Comparison of ENCODE assay signal across 21 cellular contexts in genomic region chr14:93824518-93825234, GRCh38. TPM values are rescaled to one million over a fixed set of nuclear protein-coding genes. Genes with fewer than 3 reads are reported as not detected.
DNase-seq lines count a peak whose midpoint lies in the region; ATAC-seq, FAIRE-seq and TF ChIP-seq lines count a peak whose summit lies in the region.
"Had no signal": no experiment of that assay in that cellular context is flagged by ENCODE, and none has a peak within 500 bp of the region (broad histone marks: within the 10 kb centered on the region; RNA-seq: fewer than 3 reads in every experiment).

No MANE protein-coding gene starts in this region.

- H3K4me3 ChIP-seq in GM06990 (replicated peaks; ENCODE audit: low read depth, low read length): no peak overlapping the region
- H3K4me3 ChIP-seq in HepG2 (replicated peaks in 1 of 3; ENCODE audit: insufficient read depth in 1 of 3, low read depth in 2 of 3, low read length in 3 of 3): peak overlapping the region in 1 of 3 experiments; percentile 51; a peak in 1 of 6 replicates
- H3K4me3 ChIP-seq: BLaER1 treated with 17β-estradiol and CSF1 and Interleukin-3, amounts not matched to agents 10 nM and 100 nM; cardiac muscle cell had no signal

- DNase-seq in NCI-H1417 (lab: John Stamatoyannopoulos, UW) (peak in 2 of 3 experiments; percentile 56 to 61), NCI-H1417 treated with DMSO at 0.1 percent for 48 hours (lab: John Stamatoyannopoulos, UW) (no peak), GM06990 (ENCODE audit: extremely low read depth, insufficient read length) (no peak), NCI-H82 treated with DMSO at 0.1 percent for 48 hours (lab: John Stamatoyannopoulos, UW; ENCODE audit: unreplicated experiment) (peak; percentile 2), HepG2 (ENCODE audit: low spot score) (peak; percentile 8), hepatic stellate cell (ENCODE audit: low spot score) (no peak)
- DNase-seq in activated T-cell treated with anti-CD3 and anti-CD28 coated beads, Interleukin-2, amount 50 U/mL, for 1 hour: no peak
- DNase-seq: activated CD4-positive, alpha-beta T cell treated with anti-CD3 and anti-CD28 coated beads for 4 hours; activated CD8-positive, alpha-beta memory T cell treated with anti-CD3 and anti-CD28 coated beads, Interleukin-2, amount 10 ng/mL, durations not matched to agents 7 days and 5 days; dermis blood vessel endothelial cell; foreskin fibroblast; left cardiac atrium; NCI-H2107; small intestine; stimulated activated CD4-positive, alpha-beta T cell treated with anti-CD3 and anti-CD28 coated beads, Interleukin-2, amount 100 ng/mL, for 48 hours had no signal

- H3K36me3 ChIP-seq in GM06990 (ENCODE audit: control insufficient read depth, insufficient read depth, low read length) (no peaks in the 10 kb centered on the region), HepG2 (replicated peaks in 1 of 2; ENCODE audit: control insufficient read depth in 1 of 2, insufficient read depth in 2 of 2, low read length in 2 of 2) (no peaks in the 10 kb centered on the region)
- H3K36me3 ChIP-seq: BLaER1 treated with 17β-estradiol and CSF1 and Interleukin-3, amounts not matched to agents 10 nM and 100 nM; cardiac muscle cell had no signal

- no peak for TF ChIP-seq RAD21 in HepG2 (CRISPR knock-in tag; IDR thresholded peaks at IDR 0.05)

- intact Hi-C loops in HepG2 (cut with micrococcal nuclease; ENCODE audit: unreplicated experiment): no loop called here

- POLR2A ChIA-PET in HepG2 (lab: Yijun Ruan, JAX): no interaction called here

- in situ Hi-C loops in HepG2 (cut with HindIII; ENCODE audit: extremely low pct_ligation_motif_present, low pct_unique_long_range_greater_than_20kb): no loop called here

- peak; percentile 96 for ATAC-seq in HepG2
- no peak for ATAC-seq in HG03571 (IDR thresholded peaks at IDR 0.05; ENCODE audit: unreplicated experiment)
- ATAC-seq: activated CD8-positive, alpha-beta memory T cell treated with anti-CD3 and anti-CD28 coated beads, Interleukin-2, amount 10 ng/mL, durations not matched to agents 7 days and 5 days; left cardiac atrium had no signal

- no peak overlapping the region for H2AFZ ChIP-seq in HepG2 (ENCODE audit: low read length)

- H3K9ac ChIP-seq in HepG2 (ENCODE audit: insufficient read depth, low read depth, low read length): no peak overlapping the region
- H3K9ac ChIP-seq: BLaER1 treated with 17β-estradiol and CSF1 and Interleukin-3, amounts not matched to agents 10 nM and 100 nM had no signal

- no peak for FAIRE-seq in HepG2 (lab: Jason Lieb, UNC)
- FAIRE-seq: small intestine had no signal

- BruUV-seq in HepG2 (replicated peaks; lab: Mats Ljungman, UMichigan): no TSS peak

- TF ChIP-seq POLR2A in HepG2 (IDR thresholded peaks at IDR 0.05; ENCODE audit: insufficient read depth in 1 of 2, low read depth in 2 of 2, low read length in 2 of 2): no peak

- no peaks in the 10 kb centered on the region for H3K79me2 ChIP-seq in HepG2 (ENCODE audit: insufficient read depth, low read length)

- no peaks in the 10 kb centered on the region for H3K9me3 ChIP-seq in HepG2 (ENCODE audit: low read length)
- H3K9me3 ChIP-seq: BLaER1 treated with 17β-estradiol and CSF1 and Interleukin-3, amounts not matched to agents 10 nM and 100 nM had no signal

- no peak overlapping the region for H3K27ac ChIP-seq in HepG2 (ENCODE audit: extremely low read length, insufficient read depth, low read length)
- H3K27ac ChIP-seq: BLaER1 treated with 17β-estradiol and CSF1 and Interleukin-3, amounts not matched to agents 10 nM and 100 nM; cardiac muscle cell had no signal

- TF ChIP-seq EP300 in HepG2 (IDR thresholded peaks at IDR 0.05; ENCODE audit: low read depth in 2 of 2, low read length in 2 of 2) (no peak), HepG2 (CRISPR knock-in tag; IDR thresholded peaks at IDR 0.05; ENCODE audit: borderline replicate concordance) (no peak)

- peak overlapping the region; percentile 67 for H3K4me2 ChIP-seq in HepG2 (ENCODE audit: low read depth, low read length)

- TF ChIP-seq CTCF in GM06990 (IDR thresholded peaks at IDR 0.05; ENCODE audit: insufficient read depth, low read length, poor library complexity, severe bottlenecking) (peak; percentile 24), HepG2 (CRISPR knock-in tag; IDR thresholded peaks at IDR 0.05) (peak; percentile 66)

- CTCF ChIA-PET in HepG2 (lab: Yijun Ruan, JAX; ENCODE audit: low intra/inter-chr PET ratio, low total read pairs): interaction anchor here (1.1 kb wide), 1 partner anchor 88 kb away, joined by 3 read pairs; no protein-coding TSS in a partner anchor

- H3K27me3 ChIP-seq in GM06990 (replicated peaks; ENCODE audit: control insufficient read depth, insufficient read depth, low read length) (no peaks in the 10 kb centered on the region; the same call in none of the 2 replicates), HepG2 (ENCODE audit: control insufficient read depth in 1 of 2, insufficient read depth in 2 of 2, low read length in 2 of 2) (peaks cover 1 to 14% of the 10 kb centered on the region in 2 experiments; a peak in 3 of 5 replicates)
- H3K27me3 ChIP-seq: BLaER1 treated with 17β-estradiol and CSF1 and Interleukin-3, amounts not matched to agents 10 nM and 100 nM; cardiac muscle cell had no signal

- H4K20me1 ChIP-seq in HepG2 (ENCODE audit: insufficient read depth, low read length): no peaks in the 10 kb centered on the region
- H4K20me1 ChIP-seq: BLaER1 treated with 17β-estradiol and CSF1 and Interleukin-3, amounts not matched to agents 10 nM and 100 nM had no signal

- H3K4me1 ChIP-seq in HepG2 (ENCODE audit: insufficient read depth, low read length): peaks cover 11% of the 10 kb centered on the region

- WGBS in HepG2 (ENCODE audit: low lambda C conversion rate): no CpG with 5 or more reads among the region's 33 CpGs

TF ChIP-seq in HepG2, 621 proteins besides CTCF, POLR2A, EP300 and RAD21 (continues in another document):
- 0 out of 2 replicates have a peak, but pooled peaks have one; percentile 23 for TF ChIP-seq MTF2 (CRISPR knock-in tag; IDR thresholded peaks at IDR 0.05; ENCODE audit: borderline replicate concordance)
- peak; percentile 41 for TF ChIP-seq ZNF687 (CRISPR knock-in tag; IDR thresholded peaks at IDR 0.05)
- TF ChIP-seq BRCA1 (CRISPR knock-in tag; IDR thresholded peaks at IDR 0.05): no peak

RNA-seq across cellular contexts. Expression of gene PRIMA1, which starts 36.4 kb away (rescaled TPM):
- total RNA-seq in HepG2 (2016; rRNA removed; fragmentation: Illumina TruSeq; extraction: Trizol): 3.2 and 3.8 TPM in 2 replicates
- total RNA-seq in HepG2 (2016; cell fraction: cytosol; rRNA removed; fragmentation: Illumina TruSeq; extraction: Trizol; ENCODE audit: low read depth): 0.97 and 1.0 TPM in 2 replicates
- 3.1 and 3.2 TPM in 2 replicates for total RNA-seq in HepG2 (2016; cell fraction: insoluble cytoplasmic fraction; rRNA removed; fragmentation: Illumina TruSeq; extraction: Trizol)
- total RNA-seq in HepG2 (2016; cell fraction: membrane; rRNA removed; fragmentation: Illumina TruSeq; extraction: Trizol): 3.4 and 3.6 TPM in 2 replicates
- total RNA-seq in HepG2 (2016; cell fraction: nucleus; rRNA removed; fragmentation: Illumina TruSeq; extraction: Trizol): 5.7 and 5.9 TPM in 2 replicates
- 1.9 and 2.4 TPM in 2 replicates for polyA plus RNA-seq in HepG2 (2011; rRNA removed)
- 1.3 and 1.7 TPM in 2 replicates for polyA plus RNA-seq in HepG2 (2011; cell fraction: cytosol; rRNA removed)
- polyA plus RNA-seq in HepG2 (2011; cell fraction: nucleus; rRNA removed): 3.0 and 4.2 TPM in 2 replicates
- 0.46 and 2.5 TPM in 2 replicates for polyA plus RNA-seq in HepG2 (2012)
- polyA plus RNA-seq in HepG2 (2016; cell fraction: cytosol; fragmentation: Illumina TruSeq; extraction: Trizol; ENCODE audit: low read depth): 1.5 and 1.7 TPM in 2 replicates
- 8.0 and 11.5 TPM in 2 replicates for polyA plus RNA-seq in HepG2 (2016; cell fraction: insoluble cytoplasmic fraction; fragmentation: Illumina TruSeq; extraction: Trizol; ENCODE audit: low read depth)
- polyA plus RNA-seq in HepG2 (2016; cell fraction: membrane; fragmentation: Illumina TruSeq; extraction: Trizol; ENCODE audit: low read depth): 5.7 and 6.3 TPM in 2 replicates
- 20.8 and 22.3 TPM in 2 replicates for polyA plus RNA-seq in HepG2 (2016; cell fraction: nucleus; fragmentation: Illumina TruSeq; extraction: Trizol; ENCODE audit: insufficient read depth, low read depth)
- 3.4 TPM in 1 of 2 replicates, not detected in the other for polyA minus RNA-seq in HepG2 (2011; rRNA and poly(A)+ RNA removed; ENCODE audit: low replicate concordance)
- 1.7 and 1.8 TPM in 2 replicates for polyA minus RNA-seq in HepG2 (2011; cell fraction: cytosol; rRNA and poly(A)+ RNA removed)
- polyA minus RNA-seq in HepG2 (2011; cell fraction: nucleus; rRNA and poly(A)+ RNA removed): 1.5 and 1.8 TPM in 2 replicates
- total RNA-seq: A172; activated CD8-positive, alpha-beta memory T cell treated with anti-CD3 and anti-CD28 coated beads, Interleukin-2, amount 10 ng/mL, durations not matched to agents 7 days and 5 days; dermis blood vessel endothelial cell had no signal
- polyA plus RNA-seq: IgD-negative memory B cell, neural cell had no signal

Comparison
In these comparisons a context has a peak if more than half of its experiments do, and no peak if none do; other contexts are left out.
1. DNase-seq: peak in NCI-H1417 (2 of 3), NCI-H82 treated with DMSO at 0.1 percent for 48 hours (single experiment) and HepG2 (single experiment); none in NCI-H1417 treated with DMSO at 0.1 percent for 48 hours (single experiment), GM06990 (single experiment), hepatic stellate cell (single experiment) and activated T-cell treated with anti-CD3 and anti-CD28 coated beads, Interleukin-2, amount 50 U/mL, for 1 hour (single experiment).